2 cellular contexts compared by ENCODE assay signal in the genomic region with DNA sequence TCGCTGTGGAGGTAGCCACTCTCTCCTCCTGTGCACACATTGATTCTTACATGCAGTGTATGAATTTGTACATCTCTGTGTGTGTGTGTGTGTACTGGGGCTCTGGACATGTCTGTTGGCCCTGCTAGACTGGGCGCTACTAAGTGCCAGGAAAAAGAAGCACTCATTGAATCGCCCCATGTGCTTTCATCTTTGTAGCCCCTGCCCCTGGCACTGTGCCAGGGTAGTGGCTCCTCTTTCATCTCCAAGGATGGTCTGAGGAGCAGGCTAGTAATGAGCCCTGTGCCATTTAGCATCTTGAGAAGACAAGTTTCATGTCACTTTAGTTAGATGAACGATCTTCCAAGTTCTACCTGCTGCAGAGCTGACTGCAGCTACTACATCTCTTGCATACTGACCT.
TF ChIP-seq lines count a peak whose summit lies in the region.

No MANE protein-coding gene starts in this region.

TF ChIP-seq in HepG2, 621 proteins besides CTCF, POLR2A, EP300 and RAD21:
- TF ChIP-seq, protein P1, sequence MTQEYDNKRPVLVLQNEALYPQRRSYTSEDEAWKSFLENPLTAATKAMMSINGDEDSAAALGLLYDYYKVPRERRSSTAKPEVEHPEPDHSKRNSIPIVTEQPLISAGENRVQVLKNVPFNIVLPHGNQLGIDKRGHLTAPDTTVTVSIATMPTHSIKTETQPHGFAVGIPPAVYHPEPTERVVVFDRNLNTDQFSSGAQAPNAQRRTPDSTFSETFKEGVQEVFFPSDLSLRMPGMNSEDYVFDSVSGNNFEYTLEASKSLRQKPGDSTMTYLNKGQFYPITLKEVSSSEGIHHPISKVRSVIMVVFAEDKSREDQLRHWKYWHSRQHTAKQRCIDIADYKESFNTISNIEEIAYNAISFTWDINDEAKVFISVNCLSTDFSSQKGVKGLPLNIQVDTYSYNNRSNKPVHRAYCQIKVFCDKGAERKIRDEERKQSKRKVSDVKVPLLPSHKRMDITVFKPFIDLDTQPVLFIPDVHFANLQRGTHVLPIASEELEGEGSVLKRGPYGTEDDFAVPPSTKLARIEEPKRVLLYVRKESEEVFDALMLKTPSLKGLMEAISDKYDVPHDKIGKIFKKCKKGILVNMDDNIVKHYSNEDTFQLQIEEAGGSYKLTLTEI (CRISPR knock-in tag; conservative IDR thresholded peaks at IDR 0.05), result no peak
- peak; percentile 14; the same call in 1 of the 2 replicates for TF ChIP-seq LCORL (IDR thresholded peaks at IDR 0.05)
- TF ChIP-seq LCORL (CRISPR knock-in tag; IDR thresholded peaks at IDR 0.05), result no peak
- no peak for TF ChIP-seq MEF2D (CRISPR knock-in tag; IDR thresholded peaks at IDR 0.05)
- TF ChIP-seq, protein P2, sequence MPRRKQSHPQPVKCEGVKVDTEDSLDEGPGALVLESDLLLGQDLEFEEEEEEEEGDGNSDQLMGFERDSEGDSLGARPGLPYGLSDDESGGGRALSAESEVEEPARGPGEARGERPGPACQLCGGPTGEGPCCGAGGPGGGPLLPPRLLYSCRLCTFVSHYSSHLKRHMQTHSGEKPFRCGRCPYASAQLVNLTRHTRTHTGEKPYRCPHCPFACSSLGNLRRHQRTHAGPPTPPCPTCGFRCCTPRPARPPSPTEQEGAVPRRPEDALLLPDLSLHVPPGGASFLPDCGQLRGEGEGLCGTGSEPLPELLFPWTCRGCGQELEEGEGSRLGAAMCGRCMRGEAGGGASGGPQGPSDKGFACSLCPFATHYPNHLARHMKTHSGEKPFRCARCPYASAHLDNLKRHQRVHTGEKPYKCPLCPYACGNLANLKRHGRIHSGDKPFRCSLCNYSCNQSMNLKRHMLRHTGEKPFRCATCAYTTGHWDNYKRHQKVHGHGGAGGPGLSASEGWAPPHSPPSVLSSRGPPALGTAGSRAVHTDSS (CRISPR knock-in tag; conservative IDR thresholded peaks at IDR 0.05), result no peak
- TF ChIP-seq KLF13 (CRISPR knock-in tag; IDR thresholded peaks at IDR 0.05), result no peak

TF ChIP-seq in K562, 482 proteins besides CTCF, POLR2A, EP300 and RAD21:
- TF ChIP-seq SUPT5H (IDR thresholded peaks at IDR 0.05), result no peak
- no peak for TF ChIP-seq DACH1 (IDR thresholded peaks at IDR 0.05; ENCODE audit: partially characterized antibody)
- TF ChIP-seq TAF9B (IDR thresholded peaks at IDR 0.05; ENCODE audit: partially characterized antibody), result no peak
- TF ChIP-seq ZNF589 (CRISPR knock-in tag; IDR thresholded peaks at IDR 0.05; ENCODE audit: low read depth), result no peak
- peak; percentile 64 for TF ChIP-seq NFIC (IDR thresholded peaks at IDR 0.05)
- TF ChIP-seq, protein P3, sequence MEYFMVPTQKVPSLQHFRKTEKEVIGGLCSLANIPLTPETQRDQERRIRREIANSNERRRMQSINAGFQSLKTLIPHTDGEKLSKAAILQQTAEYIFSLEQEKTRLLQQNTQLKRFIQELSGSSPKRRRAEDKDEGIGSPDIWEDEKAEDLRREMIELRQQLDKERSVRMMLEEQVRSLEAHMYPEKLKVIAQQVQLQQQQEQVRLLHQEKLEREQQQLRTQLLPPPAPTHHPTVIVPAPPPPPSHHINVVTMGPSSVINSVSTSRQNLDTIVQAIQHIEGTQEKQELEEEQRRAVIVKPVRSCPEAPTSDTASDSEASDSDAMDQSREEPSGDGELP (CRISPR knock-in tag; IDR thresholded peaks at IDR 0.05; ENCODE audit: borderline replicate concordance), result no peak
- no peak for TF ChIP-seq ZBTB40 (IDR thresholded peaks at IDR 0.05)
- TF ChIP-seq ZBTB40 (CRISPR knock-in tag; IDR thresholded peaks at IDR 0.05), result no peak
